1 cellular context compared by ENCODE assay signal in genomic region chr6:108364470-108364869, GRCh38.
TF ChIP-seq lines count a peak whose summit lies in the region.

No MANE protein-coding gene starts in this region.

TF ChIP-seq in GM23338, 12 proteins besides CTCF, POLR2A, EP300 and RAD21 (continued from another document):
- TF ChIP-seq ZNF462 (CRISPR knock-in tag; IDR thresholded peaks at IDR 0.05): no peak
- no peak for TF ChIP-seq NANOG (IDR thresholded peaks at IDR 0.05; ENCODE audit: borderline replicate concordance)
- no peak for TF ChIP-seq ETS1 (IDR thresholded peaks at IDR 0.05)
- no peak for TF ChIP-seq ZNF331 (CRISPR knock-in tag; IDR thresholded peaks at IDR 0.05; ENCODE audit: low read depth)
- no peak for TF ChIP-seq JUNB (IDR thresholded peaks at IDR 0.05; ENCODE audit: unreplicated experiment)
- TF ChIP-seq REST (IDR thresholded peaks at IDR 0.05; ENCODE audit: unreplicated experiment): no peak
